25 cellular contexts compared by ENCODE assay signal in genomic region chr1:112332751-112333150, GRCh38.
"Had no signal": no experiment of that assay in that cellular context is flagged by ENCODE, and none has a peak within 500 bp of the region (broad histone marks: within the 10 kb centered on the region; RNA-seq: fewer than 3 reads in every experiment).

No MANE protein-coding gene starts in this region.

- ATAC-seq: activated CD8-positive, alpha-beta T cell treated with anti-CD3 and anti-CD28 coated beads, Interleukin-2, amount 10 ng/mL, durations not matched to agents 7 days and 5 days; T-helper 17 cell; WTC11 had no signal

- H3K4me3 Mint-ChIP-seq: activated CD8-positive, alpha-beta T cell treated with anti-CD3 and anti-CD28 coated beads, Interleukin-2, amount 10 ng/mL, durations not matched to agents 7 days and 5 days; activated naive CD4-positive, alpha-beta T cell treated with anti-CD3 and anti-CD28 coated beads, Interleukin-2, amount 50 U/mL, for 24 hours; activated T-cell treated with anti-CD3 and anti-CD28 coated beads, Interleukin-2, amount 50 U/mL, for 24 hours; activated T-helper 1 cell treated with anti-CD3 and anti-CD28 coated beads, Interleukin-12 subunit alpha, Interleukin-12 subunit beta, Interleukin-2, Interleukin-4 antibody, amounts not matched to agents 30 ng/mL and 10 ng/mL and 1 ng/mL, durations not matched to agents 14 hours and 24 hours and 36 hours; IgD-negative memory B cell; T-helper 17 cell; WTC11 had no signal

- H3K4me3 ChIP-seq: Peyer's patch had no signal

- H3K27ac Mint-ChIP-seq: activated CD8-positive, alpha-beta T cell treated with anti-CD3 and anti-CD28 coated beads, Interleukin-2, amount 10 ng/mL, durations not matched to agents 7 days and 5 days; activated naive CD4-positive, alpha-beta T cell treated with anti-CD3 and anti-CD28 coated beads, Interleukin-2, amount 50 U/mL, for 24 hours; activated T-cell treated with anti-CD3 and anti-CD28 coated beads, Interleukin-2, amount 50 U/mL, for 24 hours; activated T-helper 1 cell treated with anti-CD3 and anti-CD28 coated beads, Interleukin-12 subunit alpha, Interleukin-12 subunit beta, Interleukin-2, Interleukin-4 antibody, amounts not matched to agents 30 ng/mL and 10 ng/mL and 1 ng/mL, durations not matched to agents 14 hours and 24 hours and 36 hours; IgD-negative memory B cell; T-helper 17 cell; WTC11 had no signal

- H3K9me3 ChIP-seq: Peyer's patch had no signal

- DNase-seq: activated CD4-positive, alpha-beta T cell treated with anti-CD3 and anti-CD28 coated beads for 48 hours; activated CD4-positive, alpha-beta T cell treated with anti-CD3 and anti-CD28 coated beads, Interleukin-2, amount 50 U/mL, for 4 hours; activated CD4-positive, CD25-positive, alpha-beta regulatory T cell treated with anti-CD3 and anti-CD28 coated beads, Interleukin-2, amount 50 U/mL, for 72 hours; activated CD8-positive, alpha-beta memory T cell treated with anti-CD3 and anti-CD28 coated beads, Interleukin-2, amount 50 U/mL, for 48 hours; activated CD8-positive, alpha-beta T cell treated with anti-CD3 and anti-CD28 coated beads, Interleukin-2, amount 10 ng/mL, durations not matched to agents 7 days and 5 days; activated effector memory CD4-positive, alpha-beta T cell treated with Interleukin-2 at 50 U/mL for 16 hours; activated naive CD4-positive, alpha-beta T cell; activated T-cell treated with anti-CD3 and anti-CD28 coated beads, Interleukin-2, amount 50 U/mL, for 24 hours; aorta; KG1; MM.1S; NCI-H1105 treated with DMSO at 0.1 percent for 48 hours; NCI-H1436 treated with DMSO at 0.1 percent for 48 hours; NCI-H187; NCI-H2081; NCI-H510A treated with DMSO at 0.1 percent for 48 hours; NCI-H69; Peyer's patch; SHP77 treated with DMSO at 0.1 percent for 48 hours; T-helper 17 cell; T-helper 9 cell had no signal

- H3K36me3 Mint-ChIP-seq: activated naive CD4-positive, alpha-beta T cell treated with anti-CD3 and anti-CD28 coated beads, Interleukin-2, amount 50 U/mL, for 24 hours; IgD-negative memory B cell; WTC11 had no signal

- H3K27ac ChIP-seq: Peyer's patch had no signal

- H3K4me1 Mint-ChIP-seq: WTC11 had no signal

- H3K36me3 ChIP-seq: Peyer's patch had no signal

- H3K4me1 ChIP-seq: Peyer's patch had no signal

- H3K27me3 ChIP-seq: Peyer's patch had no signal

- H3K9me3 Mint-ChIP-seq: activated naive CD4-positive, alpha-beta T cell treated with anti-CD3 and anti-CD28 coated beads, Interleukin-2, amount 50 U/mL, for 24 hours; activated T-cell treated with anti-CD3 and anti-CD28 coated beads, Interleukin-2, amount 50 U/mL, for 24 hours; activated T-helper 1 cell treated with anti-CD3 and anti-CD28 coated beads, Interleukin-12 subunit alpha, Interleukin-12 subunit beta, Interleukin-2, Interleukin-4 antibody, amounts not matched to agents 30 ng/mL and 10 ng/mL and 1 ng/mL, durations not matched to agents 14 hours and 24 hours and 36 hours; IgD-negative memory B cell; WTC11 had no signal
